Comparison of ENCODE assay signal across 22 cellular contexts in the genomic region with DNA sequence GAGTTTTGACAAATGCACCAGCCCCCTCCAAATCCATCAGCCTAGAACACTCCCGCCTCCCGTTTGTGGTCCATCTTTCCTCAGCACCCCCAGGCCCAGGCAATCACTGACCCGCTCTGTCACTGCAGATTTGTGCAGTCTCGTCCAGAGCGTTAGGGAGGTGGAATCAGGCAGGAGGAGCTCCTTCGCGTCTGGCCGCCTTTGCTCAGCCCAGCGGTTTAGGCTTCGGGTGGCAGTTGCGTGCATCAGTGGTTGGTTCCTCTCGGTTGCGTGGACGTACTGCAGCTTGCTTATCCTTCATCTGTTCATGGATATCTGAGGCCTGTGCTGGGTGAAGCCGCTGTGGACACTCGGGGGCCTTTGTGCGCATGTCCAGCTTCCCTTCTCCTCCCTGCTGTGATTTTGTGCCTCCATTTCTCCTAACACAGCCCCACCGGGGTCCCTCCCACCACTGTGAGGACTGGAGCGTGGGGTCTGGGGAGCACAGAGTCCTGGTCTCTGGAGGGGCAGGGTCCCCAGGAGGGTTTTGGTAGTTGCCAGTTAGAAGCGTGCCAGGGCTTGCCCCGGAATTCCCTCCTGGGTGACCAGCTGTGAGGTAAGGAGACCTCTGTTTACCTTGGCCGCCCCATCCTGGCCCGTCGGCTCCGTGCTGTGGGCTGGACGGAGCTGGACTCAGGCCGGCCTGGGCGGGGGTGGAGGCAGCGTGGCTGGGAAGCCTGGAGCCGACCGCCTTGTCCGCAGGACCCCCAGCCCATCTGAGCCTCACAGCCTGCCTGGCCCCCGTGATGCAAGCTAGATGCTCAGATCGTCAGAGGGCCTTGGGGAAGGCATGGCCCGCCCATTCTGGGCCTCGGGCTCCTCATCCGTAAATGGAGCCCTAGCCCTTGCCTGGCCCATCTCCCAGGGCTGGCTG. TPM values are rescaled to one million over a fixed set of nuclear protein-coding genes. Genes with fewer than 3 reads are reported as not detected.
A peak's percentile ranks its signal among the peaks of the same experiment; 100 is the strongest.
DNase-seq lines count a peak whose midpoint lies in the region; ATAC-seq, FAIRE-seq and TF ChIP-seq lines count a peak whose summit lies in the region.
"Had no signal": no experiment of that assay in that cellular context is flagged by ENCODE, and none has a peak within 500 bp of the region (broad histone marks: within the 10 kb centered on the region; RNA-seq: fewer than 3 reads in every experiment).

No MANE protein-coding gene starts in this region.

- POLR2A ChIA-PET in K562 (lab: Yijun Ruan, JAX): interaction anchor here (0.6 kb wide), 2 partner anchors 11 to 503 kb away, joined by 3 to 4 read pairs; no protein-coding TSS in a partner anchor

- no peak for TF ChIP-seq EP300 in K562 (IDR thresholded peaks at IDR 0.05; ENCODE audit: low read length)

- H4K91ac ChIP-seq in trophoblast cell (ENCODE audit: low read depth, low read length): no peak overlapping the region

- intact Hi-C loops in K562 (cut with micrococcal nuclease): no loop called here

- H2BK120ac ChIP-seq in trophoblast cell (ENCODE audit: insufficient read depth, low read length, poor library complexity): no peak overlapping the region

- H3K4me1 ChIP-seq in K562 (replicated peaks in 1 of 2; ENCODE audit: control insufficient read depth in 2 of 2, insufficient read depth in 2 of 2, low read length in 2 of 2): peaks cover 19 to 36% of the 10 kb centered on the region in 2 experiments
- no peaks in the 10 kb centered on the region for H3K4me1 ChIP-seq in osteoblast (ENCODE audit: insufficient read depth, low read length)
- no peaks in the 10 kb centered on the region for H3K4me1 ChIP-seq in trophoblast cell (ENCODE audit: control insufficient read depth in 1 of 2, insufficient read depth in 2 of 2, low read length in 2 of 2)
- H3K4me1 ChIP-seq: BE2C had no signal

- H3K27ac ChIP-seq in K562 (ENCODE audit: extremely low read depth, low read depth, low read length) (no peak overlapping the region), osteoblast (ENCODE audit: low read depth, low read length) (no peak overlapping the region), trophoblast cell (ENCODE audit: low read depth, low read length) (no peak overlapping the region)
- H3K27ac ChIP-seq: RWPE1, spleen had no signal

- DNase-seq in COLO668 (lab: John Stamatoyannopoulos, UW; ENCODE audit: unreplicated experiment) (peak; percentile 14), K562 (ENCODE audit: extremely low read depth in 1 of 4, low spot score in 3 of 4) (no peak), osteoblast (ENCODE audit: insufficient read length, low spot score, missing footprints) (peak; percentile 92), LoVo (ENCODE audit: low spot score) (no peak), trophoblast cell (no peak)
- no peak for DNase-seq in activated T-cell treated with anti-CD3 and anti-CD28 coated beads, Interleukin-2, amount 50 U/mL, for 24 hours
- DNase-seq: activated CD8-positive, alpha-beta memory T cell treated with anti-CD3 and anti-CD28 coated beads for 24 hours; activated effector memory CD4-positive, alpha-beta T cell treated with Interleukin-2 at 50 U/mL for 16 hours; anterior cingulate cortex; BE2C; cortex of kidney; kidney; MM.1S; NCI-H2107; NCI-H748 treated with DMSO at 0.1 percent for 48 hours; spleen had no signal

- H3K4me2 ChIP-seq in K562 (ENCODE audit: insufficient read depth, low read length): no peak overlapping the region
- no peak overlapping the region for H3K4me2 ChIP-seq in osteoblast (ENCODE audit: insufficient read depth, low read length)
- H3K4me2 ChIP-seq in trophoblast cell (ENCODE audit: low read length): no peak overlapping the region

- no peaks in the 10 kb centered on the region for H3K36me3 Mint-ChIP-seq in IgD-negative memory B cell
- H3K36me3 Mint-ChIP-seq in activated T-cell treated with anti-CD3 and anti-CD28 coated beads, Interleukin-2, amount 50 U/mL, for 24 hours (ENCODE audit: low read depth): peaks cover 21% of the 10 kb centered on the region
- H3K36me3 Mint-ChIP-seq: WTC11 had no signal

- peaks cover 7% of the 10 kb centered on the region; the same call in 2 of the 3 replicates for H3K79me2 ChIP-seq in K562 (ENCODE audit: control insufficient read depth, insufficient read depth, low read length)
- no peaks in the 10 kb centered on the region for H3K79me2 ChIP-seq in osteoblast (ENCODE audit: insufficient read depth, low read length)
- H3K79me2 ChIP-seq in trophoblast cell (ENCODE audit: control insufficient read depth, insufficient read depth, low read length, poor library complexity): no peaks in the 10 kb centered on the region

- no peak overlapping the region for H3K4ac ChIP-seq in trophoblast cell (ENCODE audit: low read depth, low read length)

- H3K9me1 ChIP-seq in K562 (ENCODE audit: control insufficient read depth, insufficient read depth, low read length): no peaks in the 10 kb centered on the region

- no peak for ATAC-seq in K562
- ATAC-seq: WTC11 had no signal

- no peaks in the 10 kb centered on the region for H3K79me1 ChIP-seq in trophoblast cell (ENCODE audit: low read length)

- no peak overlapping the region for H2BK5ac ChIP-seq in trophoblast cell (ENCODE audit: low read depth, low read length, poor library complexity)

- no peak overlapping the region for H4K12ac ChIP-seq in trophoblast cell (ENCODE audit: low read depth, low read length)

- H3K4me3 ChIP-seq in K562: no peak overlapping the region
- no peak overlapping the region for H3K4me3 ChIP-seq in osteoblast (ENCODE audit: insufficient read depth, low read length)
- H3K4me3 ChIP-seq in trophoblast cell (ENCODE audit: low read depth, low read length): no peak overlapping the region
- H3K4me3 ChIP-seq: spleen had no signal

- H3K4me1 Mint-ChIP-seq in IgD-negative memory B cell: peaks cover 16 to 27% (median 22%) of the 10 kb centered on the region in 3 donors
- H3K4me1 Mint-ChIP-seq in activated T-cell treated with anti-CD3 and anti-CD28 coated beads, Interleukin-2, amount 50 U/mL, for 24 hours (ENCODE audit: low read depth): peaks cover 10% of the 10 kb centered on the region

- TF ChIP-seq POLR2A in K562 (conservative IDR thresholded peaks at IDR 0.05): no peak

- no peak overlapping the region for H2AFZ ChIP-seq in K562 (ENCODE audit: low read depth, low read length)
- H2AFZ ChIP-seq in osteoblast (ENCODE audit: low read length): no peak overlapping the region
- no peak overlapping the region for H2AFZ ChIP-seq in trophoblast cell (ENCODE audit: insufficient read depth, low read length, poor library complexity)

- H3K27ac Mint-ChIP-seq in IgD-negative memory B cell: peak overlapping the region; percentile 61 to 89 (median 71)
- H3K27ac Mint-ChIP-seq in activated T-cell treated with anti-CD3 and anti-CD28 coated beads, Interleukin-2, amount 50 U/mL, for 24 hours: no peak overlapping the region
- H3K27ac Mint-ChIP-seq: WTC11 had no signal

- no peak overlapping the region for H3K14ac ChIP-seq in trophoblast cell (ENCODE audit: low read length)

- TF ChIP-seq RAD21 in K562 (CRISPR knock-in tag; conservative IDR thresholded peaks at IDR 0.05 in 1 of 2, IDR thresholded peaks at IDR 0.05 in 1 of 2): no peak

- H2AK5ac ChIP-seq in trophoblast cell (ENCODE audit: low read length): no peak overlapping the region

- no peaks in the 10 kb centered on the region for H3K9me3 Mint-ChIP-seq in IgD-negative memory B cell
- H3K9me3 Mint-ChIP-seq in activated T-cell treated with anti-CD3 and anti-CD28 coated beads, Interleukin-2, amount 50 U/mL, for 24 hours: no peaks in the 10 kb centered on the region
- H3K9me3 Mint-ChIP-seq: WTC11 had no signal

- H4K20me1 ChIP-seq in K562 (replicated peaks; ENCODE audit: control insufficient read depth, insufficient read depth, low read length): no peaks in the 10 kb centered on the region; the same call in 1 of the 2 replicates
- no peaks in the 10 kb centered on the region for H4K20me1 ChIP-seq in osteoblast (ENCODE audit: insufficient read depth, low read length)

- CTCF ChIA-PET in K562 (lab: Yijun Ruan, JAX; ENCODE audit: low intra/inter-chr PET ratio): no interaction called here

- TF ChIP-seq CTCF in K562 (IDR thresholded peaks at IDR 0.05 in 2 of 3, conservative IDR thresholded peaks at IDR 0.05 in 1 of 3; ENCODE audit: insufficient read depth in 2 of 3, low read depth in 1 of 3, low read length in 3 of 3) (no peak), osteoblast (IDR thresholded peaks at IDR 0.05; ENCODE audit: extremely low read depth, low read depth, low read length) (no peak)

- in situ Hi-C loops in K562 (cut with MboI): no loop called here

- H4K8ac ChIP-seq in trophoblast cell (ENCODE audit: low read depth, low read length): no peak overlapping the region

- H3K18ac ChIP-seq in trophoblast cell (ENCODE audit: low read length): no peak overlapping the region

- H3K4me3 Mint-ChIP-seq in IgD-negative memory B cell: no peak overlapping the region
- H3K4me3 Mint-ChIP-seq in activated T-cell treated with anti-CD3 and anti-CD28 coated beads, Interleukin-2, amount 50 U/mL, for 24 hours: no peak overlapping the region
- H3K4me3 Mint-ChIP-seq: WTC11 had no signal

- BruUV-seq in K562 (replicated peaks; lab: Mats Ljungman, UMichigan): no TSS peak

- H3K27me3 Mint-ChIP-seq in IgD-negative memory B cell: no peaks in the 10 kb centered on the region
- H3K27me3 Mint-ChIP-seq in activated T-cell treated with anti-CD3 and anti-CD28 coated beads, Interleukin-2, amount 50 U/mL, for 24 hours: no peaks in the 10 kb centered on the region

- H3K9ac ChIP-seq in K562 (ENCODE audit: insufficient read depth in 1 of 2, low read depth in 2 of 2, low read length in 2 of 2): peak overlapping the region in 1 of 2 experiments; percentile 31; a peak in 1 of 4 replicates
- no peak overlapping the region for H3K9ac ChIP-seq in trophoblast cell (ENCODE audit: low read length)

- no peak for FAIRE-seq in K562 (lab: Jason Lieb, UNC)
- FAIRE-seq: kidney had no signal

- H2BK12ac ChIP-seq in trophoblast cell (ENCODE audit: low read length): no peak overlapping the region

- WGBS in K562 (ENCODE audit: insufficient coverage, low coverage, missing lambda C conversion rate): 60% methylated on average over 26 of the region's 37 CpGs
- WGBS in trophoblast cell (ENCODE audit: extremely low coverage, insufficient coverage, insufficient read length): no CpG with 5 or more reads among the region's 37 CpGs

- H3K9me3 ChIP-seq in K562 (replicated peaks; ENCODE audit: control insufficient read depth, insufficient read depth, low read depth, low read length) (no peaks in the 10 kb centered on the region), osteoblast (ENCODE audit: low read depth, low read length) (no peaks in the 10 kb centered on the region), trophoblast cell (ENCODE audit: insufficient read depth, low read depth, low read length) (no peaks in the 10 kb centered on the region)
- H3K9me3 ChIP-seq: BE2C, spleen had no signal

- no peak overlapping the region for H3K23ac ChIP-seq in trophoblast cell (ENCODE audit: low read length)

- H3K27me3 ChIP-seq in K562 (ENCODE audit: control insufficient read depth in 2 of 2, insufficient read depth in 2 of 2, low read length in 2 of 2): no peaks in the 10 kb centered on the region
- peaks cover 3% of the 10 kb centered on the region for H3K27me3 ChIP-seq in osteoblast (ENCODE audit: insufficient read depth, low read length)
- H3K27me3 ChIP-seq in trophoblast cell (ENCODE audit: insufficient read depth, low read length): no peaks in the 10 kb centered on the region
- H3K27me3 ChIP-seq: BE2C, spleen had no signal

- H3K36me3 ChIP-seq in K562 (ENCODE audit: control insufficient read depth, insufficient read depth, low read length) (peaks cover 6% of the 10 kb centered on the region; the same call in 1 of the 3 replicates), osteoblast (ENCODE audit: insufficient read depth, low read length) (no peaks in the 10 kb centered on the region), trophoblast cell (ENCODE audit: control insufficient read depth in 1 of 2, insufficient read depth in 2 of 2, low read length in 2 of 2) (no peaks in the 10 kb centered on the region)
- H3K36me3 ChIP-seq: BE2C had no signal

RNA-seq across cellular contexts. Expression of a gene that starts 4.9 kb away (rescaled TPM):
- 2.4 TPM for polyA plus RNA-seq in IgD-negative memory B cell
- total RNA-seq in K562 (2011; cell fraction: chromatin; rRNA removed; ENCODE audit: low replicate concordance): 21.9 and 70.4 TPM in 2 replicates
- 38.4 and 45.2 TPM in 2 replicates for total RNA-seq in K562 (2011; cell fraction: nucleolus; rRNA removed)
- total RNA-seq in K562 (2011; cell fraction: nucleoplasm; rRNA removed): 27.3 and 30.9 TPM in 2 replicates
- total RNA-seq in K562 (2014; rRNA removed): 13.3 and 16.0 TPM in 2 replicates
- total RNA-seq in K562 (2014; rRNA removed; fragmentation: Illumina TruSeq; extraction: Trizol): 4.9 and 6.8 TPM in 2 replicates
- total RNA-seq in K562 (2015; rRNA removed; fragmentation: Illumina TruSeq; extraction: Trizol): 8.1 and 9.6 TPM in 2 replicates
- 15.3 and 20.3 TPM in 2 replicates for total RNA-seq in K562 (2021)
- polyA plus RNA-seq in K562 (2011; rRNA removed): 12.2 and 13.6 TPM in 2 replicates
- 10.0 and 27.5 TPM in 2 replicates for polyA plus RNA-seq in K562 (2011; cell fraction: cytosol; rRNA removed)
- 41.2 and 64.7 TPM in 2 replicates for polyA plus RNA-seq in K562 (2011; cell fraction: nucleus; rRNA removed)
- polyA plus RNA-seq in K562 (2012): 18.2 and 106 TPM in 2 replicates
- polyA plus RNA-seq in K562 (2014; fragmentation: Illumina TruSeq; extraction: Trizol): 10.3 and 17.6 TPM in 2 replicates
- under 1 TPM; 0.27 to 0.66 TPM for polyA plus RNA-seq in K562 (2014; fragmentation: Nextera tagmentation; extraction: Ambion mirVana)
- polyA plus RNA-seq in K562 (2014; rRNA removed): 18.4 and 18.8 TPM in 2 replicates
- 4.3 and 7.9 TPM in 2 replicates for polyA minus RNA-seq in K562 (2011; rRNA and poly(A)+ RNA removed)
- polyA minus RNA-seq in K562 (2011; cell fraction: cytosol; rRNA and poly(A)+ RNA removed): 3.7 and 7.2 TPM in 2 replicates
- polyA minus RNA-seq in K562 (2011; cell fraction: nucleus; rRNA and poly(A)+ RNA removed): 12.2 and 18.7 TPM in 2 replicates
- total RNA-seq in osteoblast: under 0.01 TPM in 1 of 2 replicates, not detected in the other
- polyA plus RNA-seq in trophoblast cell (2013): not detected in 2 replicates
- total RNA-seq: Daoy, H4, osteocyte had no signal

RNA-seq across cellular contexts. Expression of a gene that starts 28.3 kb away (rescaled TPM):
- polyA plus RNA-seq in IgD-negative memory B cell: 0.53 TPM
- total RNA-seq in K562 (2011; cell fraction: chromatin; rRNA removed; ENCODE audit: low replicate concordance): 11.8 and 29.1 TPM in 2 replicates
- total RNA-seq in K562 (2011; cell fraction: nucleolus; rRNA removed): 17.0 TPM in 2 replicates
- total RNA-seq in K562 (2011; cell fraction: nucleoplasm; rRNA removed): 12.7 and 13.1 TPM in 2 replicates
- 4.9 and 6.2 TPM in 2 replicates for total RNA-seq in K562 (2014; rRNA removed)
- 1.7 and 2.2 TPM in 2 replicates for total RNA-seq in K562 (2014; rRNA removed; fragmentation: Illumina TruSeq; extraction: Trizol)
- total RNA-seq in K562 (2015; rRNA removed; fragmentation: Illumina TruSeq; extraction: Trizol): 4.4 and 4.5 TPM in 2 replicates
- 6.7 and 7.5 TPM in 2 replicates for total RNA-seq in K562 (2021)
- polyA plus RNA-seq in K562 (2011; rRNA removed): 5.7 and 6.5 TPM in 2 replicates
- 5.0 and 7.4 TPM in 2 replicates for polyA plus RNA-seq in K562 (2011; cell fraction: cytosol; rRNA removed)
- polyA plus RNA-seq in K562 (2011; cell fraction: nucleus; rRNA removed): 17.5 and 25.4 TPM in 2 replicates
- 4.1 and 4.9 TPM in 2 replicates for polyA plus RNA-seq in K562 (2012)
- 5.1 and 6.5 TPM in 2 replicates for polyA plus RNA-seq in K562 (2014; fragmentation: Illumina TruSeq; extraction: Trizol)
- under 1 TPM; 0.34 to 0.59 TPM for polyA plus RNA-seq in K562 (2014; fragmentation: Nextera tagmentation; extraction: Ambion mirVana)
- polyA plus RNA-seq in K562 (2014; rRNA removed): 6.1 and 7.4 TPM in 2 replicates
- 3.5 and 4.8 TPM in 2 replicates for polyA minus RNA-seq in K562 (2011; rRNA and poly(A)+ RNA removed)
- polyA minus RNA-seq in K562 (2011; cell fraction: cytosol; rRNA and poly(A)+ RNA removed): 3.2 and 4.5 TPM in 2 replicates
- polyA minus RNA-seq in K562 (2011; cell fraction: nucleus; rRNA and poly(A)+ RNA removed): 7.5 and 8.2 TPM in 2 replicates
- total RNA-seq in osteoblast: 8.7 and 9.1 TPM in 2 replicates
- polyA plus RNA-seq in trophoblast cell (2013): 0.82 and 0.90 TPM in 2 replicates

RNA-seq across cellular contexts. Expression of a gene that starts 43.0 kb away (rescaled TPM):
- polyA plus RNA-seq in IgD-negative memory B cell (155 TPM), K562 (2011; rRNA removed) (42.6 and 65.4 TPM in 2 replicates), K562 (2014; fragmentation: Illumina TruSeq; extraction: Trizol) (31.3 and 65.0 TPM in 2 replicates), K562 (2014; fragmentation: Nextera tagmentation; extraction: Ambion mirVana) (under 1 TPM; 0.65 to 0.66 TPM), K562 (2014; rRNA removed) (54.5 and 66.9 TPM in 2 replicates)
- total RNA-seq in K562 (2011; cell fraction: chromatin; rRNA removed; ENCODE audit: low replicate concordance): 198 and 586 TPM in 2 replicates
- 353 and 436 TPM in 2 replicates for total RNA-seq in K562 (2011; cell fraction: nucleolus; rRNA removed)
- total RNA-seq in K562 (2011; cell fraction: nucleoplasm; rRNA removed): 289 and 326 TPM in 2 replicates
- total RNA-seq in K562 (2014; rRNA removed) (41.2 and 50.7 TPM in 2 replicates), K562 (2014; rRNA removed; fragmentation: Illumina TruSeq; extraction: Trizol) (9.0 and 9.2 TPM in 2 replicates), K562 (2015; rRNA removed; fragmentation: Illumina TruSeq; extraction: Trizol) (16.9 TPM in 2 replicates), K562 (2021) (79.7 and 103 TPM in 2 replicates), osteoblast (1.4 and 1.8 TPM in 2 replicates)
- 45.9 and 88.8 TPM in 2 replicates for polyA plus RNA-seq in K562 (2011; cell fraction: cytosol; rRNA removed)
- 230 and 368 TPM in 2 replicates for polyA plus RNA-seq in K562 (2011; cell fraction: nucleus; rRNA removed)
- polyA plus RNA-seq in K562 (2012): 77.5 and 466 TPM in 2 replicates
- polyA minus RNA-seq in K562 (2011; rRNA and poly(A)+ RNA removed): 33.8 and 63.1 TPM in 2 replicates
- 71.3 and 83.9 TPM in 2 replicates for polyA minus RNA-seq in K562 (2011; cell fraction: cytosol; rRNA and poly(A)+ RNA removed)
- polyA minus RNA-seq in K562 (2011; cell fraction: nucleus; rRNA and poly(A)+ RNA removed): 85.0 and 89.2 TPM in 2 replicates
- 4.2 and 4.5 TPM in 2 replicates for polyA plus RNA-seq in trophoblast cell (2013)
- total RNA-seq: osteocyte had no signal

Comparison
In these comparisons a context has a peak if more than half of its experiments do, and no peak if none do; other contexts are left out.
1. DNase-seq: peak in COLO668 (single experiment) and osteoblast (single experiment); none in K562 (0 of 4), activated T-cell treated with anti-CD3 and anti-CD28 coated beads, Interleukin-2, amount 50 U/mL, for 24 hours (single experiment), LoVo (single experiment) and trophoblast cell (0 of 2).